In genomic region chr9:24011206-24011605, GRCh38 we compare ENCODE assay signal across 16 cellular contexts.
"Had no signal": no experiment of that assay in that cellular context is flagged by ENCODE, and none has a peak within 500 bp of the region (broad histone marks: within the 10 kb centered on the region; RNA-seq: fewer than 3 reads in every experiment).

No MANE protein-coding gene starts in this region.

- H3K9me3 Mint-ChIP-seq: type B pancreatic cell had no signal

- H3K4me3 Mint-ChIP-seq: activated T-helper 1 cell treated with anti-CD3 and anti-CD28 coated beads, Interleukin-12 subunit alpha, Interleukin-12 subunit beta, Interleukin-2, Interleukin-4 antibody, amounts not matched to agents 30 ng/mL and 10 ng/mL and 1 ng/mL, durations not matched to agents 14 hours and 24 hours and 36 hours; naive thymus-derived CD4-positive, alpha-beta T cell; stimulated activated memory B cell treated with anti-CD40 and anti-IgM and Interleukin-4, amounts not matched to agents 10 μg/mL and 1 μg/mL and 100 μg/mL, for 72 hours; type B pancreatic cell had no signal

- H3K36me3 Mint-ChIP-seq: activated naive CD4-positive, alpha-beta T cell treated with anti-CD3 and anti-CD28 coated beads, Interleukin-2, amount 50 U/mL, for 72 hours; naive thymus-derived CD4-positive, alpha-beta T cell; stimulated activated memory B cell treated with anti-CD40 and anti-IgM and Interleukin-4, amounts not matched to agents 10 μg/mL and 1 μg/mL and 100 μg/mL, for 72 hours; type B pancreatic cell had no signal

- H3K27ac Mint-ChIP-seq: activated naive CD4-positive, alpha-beta T cell treated with anti-CD3 and anti-CD28 coated beads, Interleukin-2, amount 50 U/mL, for 72 hours; activated T-helper 1 cell treated with anti-CD3 and anti-CD28 coated beads, Interleukin-12 subunit alpha, Interleukin-12 subunit beta, Interleukin-2, Interleukin-4 antibody, amounts not matched to agents 30 ng/mL and 10 ng/mL and 1 ng/mL, durations not matched to agents 14 hours and 24 hours and 36 hours; naive thymus-derived CD4-positive, alpha-beta T cell; stimulated activated memory B cell treated with anti-CD40 and anti-IgM and Interleukin-4, amounts not matched to agents 10 μg/mL and 1 μg/mL and 100 μg/mL, for 72 hours; type B pancreatic cell had no signal

- H3K4me1 Mint-ChIP-seq: naive thymus-derived CD4-positive, alpha-beta T cell; stimulated activated memory B cell treated with anti-CD40 and anti-IgM and Interleukin-4, amounts not matched to agents 10 μg/mL and 1 μg/mL and 100 μg/mL, for 72 hours had no signal

- H3K4me1 ChIP-seq: adrenal gland, esophagus squamous epithelium, testis had no signal

- DNase-seq: activated CD4-positive, alpha-beta T cell treated with anti-CD3 and anti-CD28 coated beads, Interleukin-2, amount 50 U/mL, for 4 hours; activated gamma-delta T cell treated with Interleukin-2 at 50 U/mL for 16 hours; adrenal gland; effector memory CD4-positive, alpha-beta T cell; esophagus squamous epithelium; mesenchymal stem cell; naive thymus-derived CD4-positive, alpha-beta T cell; nucleus accumbens; stimulated activated CD4-positive, alpha-beta T cell treated with anti-CD3 and anti-CD28 coated beads, Interleukin-4, amount 100 ng/mL, for 4 hours; testis had no signal

- H3K27ac ChIP-seq: adrenal gland, esophagus squamous epithelium, testis, VCaP had no signal

- H3K36me3 ChIP-seq: adrenal gland, esophagus squamous epithelium had no signal

- H3K9me3 ChIP-seq: adrenal gland, esophagus squamous epithelium, testis had no signal

- H3K27me3 Mint-ChIP-seq: naive thymus-derived CD4-positive, alpha-beta T cell; stimulated activated memory B cell treated with anti-CD40 and anti-IgM and Interleukin-4, amounts not matched to agents 10 μg/mL and 1 μg/mL and 100 μg/mL, for 72 hours; type B pancreatic cell had no signal

- H3K4me3 ChIP-seq: adrenal gland, esophagus squamous epithelium, testis had no signal

- ATAC-seq: activated naive CD4-positive, alpha-beta T cell treated with anti-CD3 and anti-CD28 coated beads, Interleukin-2, amount 50 U/mL, for 72 hours; naive thymus-derived CD4-positive, alpha-beta T cell; sciatic nerve; stimulated activated memory B cell treated with anti-CD40 and anti-IgM and Interleukin-4, amounts not matched to agents 10 μg/mL and 1 μg/mL and 100 μg/mL, for 72 hours had no signal

- H3K27me3 ChIP-seq: adrenal gland, esophagus squamous epithelium, testis had no signal
